In genomic region chr19:1862068-1862423, GRCh38 we compare ENCODE assay signal across 8 cellular contexts. TPM values are rescaled to one million over a fixed set of nuclear protein-coding genes. Genes with fewer than 3 reads are reported as not detected.
DNase-seq lines count a peak whose midpoint lies in the region; ATAC-seq and TF ChIP-seq lines count a peak whose summit lies in the region.

No MANE protein-coding gene starts in this region.

- H2AK5ac ChIP-seq in IMR-90 (ENCODE audit: low read depth, low read length), result peak overlapping the region; percentile 54; the same call in 1 of the 2 replicates

- peak overlapping the region; percentile 50; the same call in 1 of the 2 replicates for H3K23ac ChIP-seq in IMR-90 (ENCODE audit: low read depth, low read length)

- peak overlapping the region; percentile 72 to 98 (median 97) for H3K27ac Mint-ChIP-seq in naive B cell

- CTCF ChIA-PET in AG04450 (lab: Charles Lee) (no interaction called here), IMR-90 (lab: Yijun Ruan, JAX) (no interaction called here)

- H3K9me3 Mint-ChIP-seq in naive B cell, result no peaks in the 10 kb centered on the region

- no peak for TF ChIP-seq CTCF in AG04450 (IDR thresholded peaks at IDR 0.05; ENCODE audit: low read depth, low read length)
- TF ChIP-seq CTCF in IMR-90 (conservative IDR thresholded peaks at IDR 0.05; ENCODE audit: low read depth, low read length), result no peak
- TF ChIP-seq CTCF in GM20000 (IDR thresholded peaks at IDR 0.05; ENCODE audit: extremely low read depth, missing control alignments), result no peak

- ATAC-seq in IMR-90 (ENCODE audit: low read depth), result no peak
- ATAC-seq in naive B cell (ENCODE audit: low read depth in 2 of 2), result no peak
- ATAC-seq in GM21381 (IDR thresholded peaks at IDR 0.05; ENCODE audit: unreplicated experiment), result no peak
- no peak for ATAC-seq in HG03439 (IDR thresholded peaks at IDR 0.05; ENCODE audit: unreplicated experiment)

- intact Hi-C loops in IMR-90 (cut with micrococcal nuclease), result no loop called here

- no peaks in the 10 kb centered on the region for H3K36me3 ChIP-seq in IMR-90 (ENCODE audit: control insufficient read depth, insufficient read depth, low read length)

- H3K27me3 ChIP-seq in AG04450 (ENCODE audit: control insufficient read depth, insufficient read depth, low read length) (no peaks in the 10 kb centered on the region), IMR-90 (ENCODE audit: control insufficient read depth, insufficient read depth, low read length) (no peaks in the 10 kb centered on the region)

- H3K18ac ChIP-seq in IMR-90 (ENCODE audit: low read depth, low read length), result no peak overlapping the region

- no TSS peak for BruUV-seq in IMR-90 (replicated peaks; lab: Mats Ljungman, UMichigan)

- 0 out of 2 replicates have a peak overlapping the region, but pooled peaks have one; percentile 21 for H4K91ac ChIP-seq in IMR-90 (ENCODE audit: insufficient read depth, low read depth, low read length)

- 0 out of 4 replicates have a peak overlapping the region, but pooled peaks of 1 of the 2 experiments have one; percentile 53 for H4K8ac ChIP-seq in IMR-90 (ENCODE audit: low read depth in 2 of 2, low read length in 2 of 2)

- H2BK15ac ChIP-seq in IMR-90 (ENCODE audit: low read depth, low read length), result no peak overlapping the region

- DNase-seq in AG04450 (ENCODE audit: low read depth, low spot score), result no peak
- DNase-seq in IMR-90, result no peak
- DNase-seq in caudate nucleus (lab: John Stamatoyannopoulos, UW), result no peak
- no peak for DNase-seq in naive B cell
- DNase-seq in stimulated activated CD4-positive, alpha-beta T cell treated with anti-CD3 and anti-CD28 coated beads, Interleukin-2, amount 100 ng/mL, for 48 hours, result no peak
- no peak for DNase-seq in GM20000 (ENCODE audit: low spot score)

- H4K20me1 ChIP-seq in IMR-90 (ENCODE audit: insufficient read depth, low read length), result peaks cover 59% of the 10 kb centered on the region

- no peak for TF ChIP-seq POLR2A in IMR-90 (IDR thresholded peaks at IDR 0.05; ENCODE audit: low read depth, low read length)

- in situ Hi-C loops in IMR-90 (cut with MboI; ENCODE audit: low sequenced_read_pairs), result no loop called here

- dilution Hi-C loops in IMR-90 (cut with HindIII; ENCODE audit: low sequenced_read_pairs, unreplicated experiment), result no loop called here

- H3K27me3 Mint-ChIP-seq in naive B cell, result no peaks in the 10 kb centered on the region

- H3K4ac ChIP-seq in IMR-90 (ENCODE audit: low read depth, low read length), result peak overlapping the region; percentile 9

- H3K56ac ChIP-seq in IMR-90 (ENCODE audit: extremely low read depth, insufficient read depth, low read length), result no peak overlapping the region; the same call in 1 of the 2 replicates

- H4K5ac ChIP-seq in IMR-90 (ENCODE audit: low read depth, low read length), result no peak overlapping the region

- peak overlapping the region; percentile 92 to 98 (median 97) for H3K4me3 Mint-ChIP-seq in naive B cell

- peak overlapping the region; percentile 77 for H3K4me2 ChIP-seq in IMR-90 (ENCODE audit: low read depth, low read length)

- H2BK5ac ChIP-seq in IMR-90 (ENCODE audit: low read depth, low read length, poor library complexity, severe bottlenecking), result no peak overlapping the region

- TF ChIP-seq RAD21 in IMR-90 (IDR thresholded peaks at IDR 0.05; ENCODE audit: low read length), result no peak

- peaks cover 4 to 62% of the 10 kb centered on the region in 2 experiments; a peak in 3 of 4 replicates for H3K79me1 ChIP-seq in IMR-90 (ENCODE audit: low read depth in 1 of 2, low read length in 2 of 2)

- H3K9me3 ChIP-seq in AG04450 (ENCODE audit: control insufficient read depth, insufficient read depth, low read length) (no peaks in the 10 kb centered on the region), IMR-90 (ENCODE audit: control insufficient read depth, insufficient read depth, low read length) (no peaks in the 10 kb centered on the region)

- POLR2A ChIA-PET in AG04450 (lab: Yijun Ruan, JAX), result no interaction called here
- POLR2A ChIA-PET in IMR-90 (lab: Charles Lee; ENCODE audit: unreplicated experiment), result no interaction called here

- peak overlapping the region; percentile 0; the same call in 1 of the 2 replicates for H3K14ac ChIP-seq in IMR-90 (replicated peaks; ENCODE audit: low read depth, low read length)

- H3K27ac ChIP-seq in AG04450 (ENCODE audit: low read depth, low read length) (no peak overlapping the region), IMR-90 (ENCODE audit: insufficient read depth, low read length) (peak overlapping the region; percentile 68), caudate nucleus (ENCODE audit: low read depth, low read length) (peak overlapping the region; percentile 40)

- peaks cover 32 to 51% (median 46%) of the 10 kb centered on the region in 3 donors for H3K4me1 Mint-ChIP-seq in naive B cell

- H2AK9ac ChIP-seq in IMR-90 (replicated peaks; ENCODE audit: low read depth, low read length, poor library complexity), result peak overlapping the region; percentile 94

- H3K36me3 Mint-ChIP-seq in naive B cell, result no peaks in the 10 kb centered on the region

- H3K9me1 ChIP-seq in IMR-90 (ENCODE audit: insufficient read depth, low read length), result no peaks in the 10 kb centered on the region; the same call in 1 of the 2 replicates

- H3K4me1 ChIP-seq in IMR-90 (ENCODE audit: control insufficient read depth, insufficient read depth, low read length), result peaks cover 34% of the 10 kb centered on the region

- peak overlapping the region; percentile 77 for H2AFZ ChIP-seq in IMR-90 (replicated peaks; ENCODE audit: low read length, poor library complexity)

- no peak overlapping the region for H2BK20ac ChIP-seq in IMR-90 (ENCODE audit: low read depth, low read length)

- 0% methylated on average over 4 of the region's 21 CpGs; no CpG with 5 or more reads in 1 of the 2 experiments for WGBS in IMR-90 (ENCODE audit: extremely low coverage in 2 of 2, insufficient read length in 1 of 2), 2 experiments

- H2BK120ac ChIP-seq in IMR-90 (ENCODE audit: low read depth, low read length), result no peak overlapping the region

- H3K4me3 ChIP-seq in AG04450 (ENCODE audit: low read depth, low read length), result peak overlapping the region; percentile 81
- peak overlapping the region; percentile 98 for H3K4me3 ChIP-seq in IMR-90 (ENCODE audit: insufficient read depth, low read depth, low read length)

- peak overlapping the region; percentile 84 for H3K9ac ChIP-seq in IMR-90 (ENCODE audit: low read depth, low read length)

TF ChIP-seq in IMR-90, 13 proteins besides CTCF, POLR2A, EP300 and RAD21 (continues in another document):
- TF ChIP-seq CEBPB (IDR thresholded peaks at IDR 0.05; ENCODE audit: low read depth, low read length) (no peak), ELK1 (IDR thresholded peaks at IDR 0.05; ENCODE audit: borderline replicate concordance, low read depth, low read length) (no peak), SMC3 (IDR thresholded peaks at IDR 0.05; ENCODE audit: low read depth, low read length) (no peak), RCOR1 (IDR thresholded peaks at IDR 0.05; ENCODE audit: insufficient replicate concordance, low read length) (no peak), BHLHE40 (IDR thresholded peaks at IDR 0.05; ENCODE audit: low read depth, low read length) (no peak)

RNA-seq across cellular contexts. Expression of gene KLF16, which starts 1.3 kb away (rescaled TPM):
- 3.4 and 4.4 TPM in 2 replicates for polyA plus RNA-seq in AG04450 (2011; rRNA removed)
- polyA minus RNA-seq in AG04450 (2011; rRNA and poly(A)+ RNA removed), result 2.7 and 3.0 TPM in 2 replicates
- 0.90 and 1.7 TPM in 2 replicates for total RNA-seq in IMR-90 (2012; rRNA removed)
- polyA plus RNA-seq in IMR-90 (2012; rRNA removed), result 13.1 and 31.4 TPM in 2 replicates
- 14.5 and 19.8 TPM in 2 replicates for polyA plus RNA-seq in IMR-90 (2012; cell fraction: cytosol; rRNA removed)
- polyA plus RNA-seq in IMR-90 (2012; cell fraction: nucleus; rRNA removed; ENCODE audit: low replicate concordance), result 18.0 and 29.0 TPM in 2 replicates
- 1 to 10 TPM in 1 of 6 donors, under 1 TPM in 5; 0.43 to 1.4 (median 0.70) TPM for polyA plus RNA-seq in naive B cell (ENCODE audit: low read depth in 6 of 6)

RNA-seq across cellular contexts. Expression of gene REXO1, which starts 13.8 kb away (rescaled TPM):
- polyA plus RNA-seq in AG04450 (2011; rRNA removed), result 5.4 and 8.4 TPM in 2 replicates
- polyA minus RNA-seq in AG04450 (2011; rRNA and poly(A)+ RNA removed), result 7.1 and 9.0 TPM in 2 replicates
- total RNA-seq in IMR-90 (2012; rRNA removed), result 1.4 and 2.5 TPM in 2 replicates
- 39.2 and 63.7 TPM in 2 replicates for polyA plus RNA-seq in IMR-90 (2012; rRNA removed)
- 13.1 and 26.8 TPM in 2 replicates for polyA plus RNA-seq in IMR-90 (2012; cell fraction: cytosol; rRNA removed)
- polyA plus RNA-seq in IMR-90 (2012; cell fraction: nucleus; rRNA removed; ENCODE audit: low replicate concordance), result 185 and 1,091 TPM in 2 replicates
- polyA plus RNA-seq in naive B cell (ENCODE audit: low read depth in 6 of 6), result 10 to 100 TPM in 1 of 6 donors, 1 to 10 TPM in 4, under 1 TPM in 1; 0.96 to 18.1 (median 5.2) TPM

RNA-seq across cellular contexts. Expression of gene ABHD17A, which starts 23.2 kb away (rescaled TPM):
- 30.8 and 54.5 TPM in 2 replicates for polyA plus RNA-seq in AG04450 (2011; rRNA removed)
- 8.1 TPM in 2 replicates for polyA minus RNA-seq in AG04450 (2011; rRNA and poly(A)+ RNA removed)
- total RNA-seq in IMR-90 (2012; rRNA removed), result 31.9 and 37.8 TPM in 2 replicates
- 76.2 and 111 TPM in 2 replicates for polyA plus RNA-seq in IMR-90 (2012; rRNA removed)
- 52.5 and 129 TPM in 2 replicates for polyA plus RNA-seq in IMR-90 (2012; cell fraction: cytosol; rRNA removed)
- polyA plus RNA-seq in IMR-90 (2012; cell fraction: nucleus; rRNA removed; ENCODE audit: low replicate concordance), result 86.9 and 244 TPM in 2 replicates
- polyA plus RNA-seq in naive B cell (ENCODE audit: low read depth in 6 of 6), result 100 to 1,000 TPM in 1 of 6 donors, 10 to 100 TPM in 5; 59.4 to 113 (median 78.2) TPM

RNA-seq across cellular contexts. Expression of gene ADAT3, which starts 43.2 kb away (rescaled TPM):
- polyA plus RNA-seq in AG04450 (2011; rRNA removed) (0.35 and 0.55 TPM in 2 replicates), IMR-90 (2012; rRNA removed) (2.8 and 3.6 TPM in 2 replicates), naive B cell (ENCODE audit: low read depth in 6 of 6) (1 to 10 TPM; 1.9 to 6.1 (median 3.6) TPM)
- 0.17 and 0.37 TPM in 2 replicates for polyA minus RNA-seq in AG04450 (2011; rRNA and poly(A)+ RNA removed)
- total RNA-seq in IMR-90 (2012; rRNA removed), result 0.28 and 0.36 TPM in 2 replicates
- 2.5 and 5.0 TPM in 2 replicates for polyA plus RNA-seq in IMR-90 (2012; cell fraction: cytosol; rRNA removed)
- polyA plus RNA-seq in IMR-90 (2012; cell fraction: nucleus; rRNA removed; ENCODE audit: low replicate concordance), result 4.0 and 16.1 TPM in 2 replicates

RNA-seq across cellular contexts. Expression of gene SCAMP4, which starts 43.2 kb away (rescaled TPM):
- polyA plus RNA-seq in AG04450 (2011; rRNA removed) (6.7 and 10.7 TPM in 2 replicates), IMR-90 (2012; rRNA removed) (24.0 and 28.1 TPM in 2 replicates), naive B cell (ENCODE audit: low read depth in 6 of 6) (10 to 100 TPM; 18.9 to 35.1 (median 25.6) TPM)
- polyA minus RNA-seq in AG04450 (2011; rRNA and poly(A)+ RNA removed), result 9.7 and 12.6 TPM in 2 replicates
- 10.8 and 16.1 TPM in 2 replicates for total RNA-seq in IMR-90 (2012; rRNA removed)
- polyA plus RNA-seq in IMR-90 (2012; cell fraction: cytosol; rRNA removed), result 24.9 and 55.9 TPM in 2 replicates
- 46.2 and 111 TPM in 2 replicates for polyA plus RNA-seq in IMR-90 (2012; cell fraction: nucleus; rRNA removed; ENCODE audit: low replicate concordance)
